ENCODE assay signal across 8 cellular contexts in the genomic region with DNA sequence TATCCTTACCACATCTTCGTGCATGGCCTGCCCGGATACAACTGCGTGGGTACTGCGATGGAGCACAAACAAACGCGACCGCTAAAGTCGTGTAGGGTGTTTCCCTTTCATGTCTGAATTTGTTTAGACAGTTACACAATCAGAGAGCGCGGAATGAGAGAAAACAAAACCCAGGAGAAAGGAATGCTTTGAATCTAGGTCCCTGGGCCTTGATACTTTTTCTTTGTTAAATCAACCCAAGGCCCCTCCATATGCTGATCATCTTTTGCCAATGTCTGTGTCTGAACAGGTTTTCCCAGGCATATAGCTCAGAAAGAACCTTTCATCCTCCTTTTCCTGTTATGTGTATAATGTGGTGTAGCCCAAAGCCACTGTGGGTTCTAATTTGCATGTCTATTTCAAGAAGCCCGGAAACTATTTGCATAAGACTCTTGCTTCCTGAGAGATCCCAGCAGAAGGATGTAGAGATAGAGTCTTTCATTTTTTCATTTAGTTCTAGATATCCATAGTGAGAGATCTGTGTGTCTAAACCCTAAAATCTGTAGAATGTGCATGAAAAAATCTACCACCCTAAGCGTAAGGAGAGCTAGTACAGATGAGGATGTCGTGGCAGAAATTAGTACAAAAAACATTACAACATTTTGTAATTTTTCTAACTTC.
DNase-seq lines count a peak whose midpoint lies in the region; ATAC-seq and TF ChIP-seq lines count a peak whose summit lies in the region.

No MANE protein-coding gene starts in this region.

- TF ChIP-seq POLR2A in gastroesophageal sphincter (IDR thresholded peaks at IDR 0.05): no peak
- TF ChIP-seq POLR2A in gastrocnemius medialis (IDR thresholded peaks at IDR 0.05): no peak

- peaks cover 22 to 70% (median 26%) of the 10 kb centered on the region in 5 donors for H3K27me3 Mint-ChIP-seq in naive thymus-derived CD4-positive, alpha-beta T cell

- ATAC-seq in GM18909 (IDR thresholded peaks at IDR 0.05; ENCODE audit: poor library complexity, unreplicated experiment): peak; percentile 63
- ATAC-seq in HG02885 (IDR thresholded peaks at IDR 0.05; ENCODE audit: poor library complexity, unreplicated experiment): peak; percentile 71
- peak; percentile 56 to 73 for ATAC-seq in activated naive CD4-positive, alpha-beta T cell treated with anti-CD3 and anti-CD28 coated beads, Interleukin-2, amount 50 U/mL, for 72 hours
- ATAC-seq in naive thymus-derived CD4-positive, alpha-beta T cell: peak; percentile 73
- no peak for ATAC-seq in gastroesophageal sphincter
- no peak for ATAC-seq in gastrocnemius medialis

- H3K4me3 ChIP-seq in naive thymus-derived CD4-positive, alpha-beta T cell (ENCODE audit: low read length): peak overlapping the region; percentile 37
- H3K4me3 ChIP-seq in gastroesophageal sphincter (no peak overlapping the region), gastrocnemius medialis (no peak overlapping the region)

- peak overlapping the region; percentile 71 to 88 (median 77) for H3K4me3 Mint-ChIP-seq in naive thymus-derived CD4-positive, alpha-beta T cell

- DNase-seq in NCI-H526 treated with DMSO at 0.1 percent for 48 hours (lab: John Stamatoyannopoulos, UW): peak; percentile 75
- peak in 1 of 2 donors; percentile 52 for DNase-seq in activated naive CD4-positive, alpha-beta T cell treated with anti-CD3 and anti-CD28 coated beads, Interleukin-2, amount 50 U/mL, for 72 hours (ENCODE audit: low spot score in 2 of 2)
- peak; percentile 11 to 85 (median 76) for DNase-seq in naive thymus-derived CD4-positive, alpha-beta T cell
- DNase-seq in NCI-H524 treated with DMSO at 0.1 percent for 48 hours (lab: John Stamatoyannopoulos, UW): no peak
- DNase-seq in gastrocnemius medialis: no peak

- in situ Hi-C loops in gastrocnemius medialis (cut with MboI; ENCODE audit: low sequenced_read_pairs in 4 of 4): loop anchor here in 1 of 4 donors (25.0 kb wide), 1 partner anchor 302 kb away; no protein-coding TSS in a partner anchor

- peaks cover 12 to 35% (median 22%) of the 10 kb centered on the region in 7 donors for H3K4me1 Mint-ChIP-seq in naive thymus-derived CD4-positive, alpha-beta T cell

- H3K36me3 Mint-ChIP-seq in activated naive CD4-positive, alpha-beta T cell treated with anti-CD3 and anti-CD28 coated beads, Interleukin-2, amount 50 U/mL, for 72 hours: peaks cover 0 to 7% of the 10 kb centered on the region in 2 donors
- H3K36me3 Mint-ChIP-seq in naive thymus-derived CD4-positive, alpha-beta T cell: peaks cover 0 to 7% (median 0%) of the 10 kb centered on the region in 5 donors

- no peaks in the 10 kb centered on the region for H3K9me3 ChIP-seq in naive thymus-derived CD4-positive, alpha-beta T cell (ENCODE audit: control insufficient read depth in 2 of 3, low read length in 3 of 3)
- no peaks in the 10 kb centered on the region for H3K9me3 ChIP-seq in gastroesophageal sphincter
- no peaks in the 10 kb centered on the region for H3K9me3 ChIP-seq in gastrocnemius medialis

- CTCF ChIA-PET in naive thymus-derived CD4-positive, alpha-beta T cell (lab: Charles Lee): interaction anchor here (0.7 to 1.3 kb wide), 3 partner anchors 10 to 398 kb away, joined by 3 read pairs; no protein-coding TSS in a partner anchor

- no peaks in the 10 kb centered on the region for H3K36me3 ChIP-seq in naive thymus-derived CD4-positive, alpha-beta T cell (ENCODE audit: control insufficient read depth in 2 of 3, insufficient read depth in 3 of 3, low read length in 3 of 3)
- H3K36me3 ChIP-seq in gastroesophageal sphincter: no peaks in the 10 kb centered on the region
- H3K36me3 ChIP-seq in gastrocnemius medialis: no peaks in the 10 kb centered on the region

- TF ChIP-seq CTCF in gastroesophageal sphincter (IDR thresholded peaks at IDR 0.05) (no peak), gastrocnemius medialis (IDR thresholded peaks at IDR 0.05 in 4 of 5, conservative IDR thresholded peaks at IDR 0.05 in 1 of 5) (no peak)

- peak overlapping the region; percentile 94 to 100 for H3K27ac Mint-ChIP-seq in activated naive CD4-positive, alpha-beta T cell treated with anti-CD3 and anti-CD28 coated beads, Interleukin-2, amount 50 U/mL, for 72 hours
- peak overlapping the region; percentile 88 to 98 (median 95) for H3K27ac Mint-ChIP-seq in naive thymus-derived CD4-positive, alpha-beta T cell

- intact Hi-C loops in naive thymus-derived CD4-positive, alpha-beta T cell (cut with micrococcal nuclease): loop anchor here (1.0 to 10.0 kb wide), 9 partner anchors 176 to 836 kb away; partner anchors contain the start of genes CDNF (in 1 of the 2), HSPA14 (in 1 of the 2), MSANTD7 (in 1 of the 2) and PRPF18 (in 1 of the 2)
- intact Hi-C loops in gastrocnemius medialis (cut with DNase I; ENCODE audit: low total_unique reads): no loop called here

- peak overlapping the region; percentile 61 for H3K27ac ChIP-seq in naive thymus-derived CD4-positive, alpha-beta T cell (ENCODE audit: low read depth, low read length)
- H3K27ac ChIP-seq in gastroesophageal sphincter (no peak overlapping the region), gastrocnemius medialis (no peak overlapping the region)

- H3K27me3 ChIP-seq in naive thymus-derived CD4-positive, alpha-beta T cell (ENCODE audit: control insufficient read depth in 2 of 2, insufficient read depth in 2 of 2, low read length in 2 of 2): peaks cover 0 to 5% of the 10 kb centered on the region in 2 donors
- H3K27me3 ChIP-seq in gastroesophageal sphincter (peaks cover 15% of the 10 kb centered on the region), gastrocnemius medialis (no peaks in the 10 kb centered on the region)

- H3K9me3 Mint-ChIP-seq in activated naive CD4-positive, alpha-beta T cell treated with anti-CD3 and anti-CD28 coated beads, Interleukin-2, amount 50 U/mL, for 72 hours: no peaks in the 10 kb centered on the region
- H3K9me3 Mint-ChIP-seq in naive thymus-derived CD4-positive, alpha-beta T cell: peaks cover 0 to 11% (median 5%) of the 10 kb centered on the region in 11 donors

- H3K4me1 ChIP-seq in naive thymus-derived CD4-positive, alpha-beta T cell (ENCODE audit: control insufficient read depth in 2 of 2, insufficient read depth in 2 of 2, low read length in 2 of 2): peaks cover 0 to 12% of the 10 kb centered on the region in 2 donors
- no peaks in the 10 kb centered on the region for H3K4me1 ChIP-seq in gastroesophageal sphincter
- H3K4me1 ChIP-seq in gastrocnemius medialis: no peaks in the 10 kb centered on the region

- 83 to 86% methylated on average over 12 to 13 of the region's 13 CpGs for WGBS in gastroesophageal sphincter (ENCODE audit: low coverage in 1 of 2), 2 donors

- no peak for TF ChIP-seq EP300 in gastroesophageal sphincter (IDR thresholded peaks at IDR 0.05)

- POLR2A ChIA-PET in naive thymus-derived CD4-positive, alpha-beta T cell (lab: Charles Lee): interaction anchor here (1.5 kb wide), 1 partner anchor 398 kb away, joined by 6 read pairs; no protein-coding TSS in a partner anchor

Comparison
In these comparisons a context has a peak if more than half of its experiments do, and no peak if none do; other contexts are left out.
1. ATAC-seq: peak in GM18909 (single experiment), HG02885 (single experiment), activated naive CD4-positive, alpha-beta T cell treated with anti-CD3 and anti-CD28 coated beads, Interleukin-2, amount 50 U/mL, for 72 hours (2 of 2) and naive thymus-derived CD4-positive, alpha-beta T cell (single experiment); none in gastroesophageal sphincter (single experiment) and gastrocnemius medialis (0 of 2).
2. DNase-seq: peak in NCI-H526 treated with DMSO at 0.1 percent for 48 hours (single experiment) and naive thymus-derived CD4-positive, alpha-beta T cell (9 of 9); none in NCI-H524 treated with DMSO at 0.1 percent for 48 hours (single experiment) and gastrocnemius medialis (0 of 2).